20 cellular contexts compared by ENCODE assay signal in genomic region chr12:111519937-111520336, GRCh38.
"Had no signal": no experiment of that assay in that cellular context is flagged by ENCODE, and none has a peak within 500 bp of the region (broad histone marks: within the 10 kb centered on the region; RNA-seq: fewer than 3 reads in every experiment).

No MANE protein-coding gene starts in this region.

- DNase-seq: effector CD4-positive, alpha-beta T cell; endodermal cell; foreskin keratinocyte; immature natural killer cell; kidney; left cardiac atrium; left ventricle myocardium superior; mesenchymal stem cell; midbrain; naive B cell; occipital lobe; pancreas; right cardiac atrium; small intestine; stimulated activated CD4-positive, alpha-beta T cell treated with anti-CD3 and anti-CD28 coated beads, Interleukin-12 subunit alpha, Interleukin-12 subunit beta, amount 100 ng/mL, for 4 hours; stimulated activated naive CD4-positive, alpha-beta T cell treated with Interleukin-2 at 50 U/mL for 16 hours; trophoblast cell had no signal

- H3K27me3 ChIP-seq: foreskin keratinocyte, pancreas had no signal

- ATAC-seq: foreskin keratinocyte, left cardiac atrium, pancreas had no signal

- H3K4me1 ChIP-seq: foreskin keratinocyte, pancreas had no signal

- H3K4me3 ChIP-seq: lung, pancreas had no signal

- H3K4me1 Mint-ChIP-seq: endodermal cell, immature natural killer cell, naive B cell, nephron had no signal

- H3K27me3 Mint-ChIP-seq: naive B cell, progenitor cell of endocrine pancreas had no signal

- H3K27ac ChIP-seq: foreskin keratinocyte, pancreas had no signal

- H3K9me3 Mint-ChIP-seq: immature natural killer cell, naive B cell, nephron had no signal

- H3K27ac Mint-ChIP-seq: endodermal cell, immature natural killer cell, nephron, progenitor cell of endocrine pancreas had no signal

- H3K9me3 ChIP-seq: pancreas had no signal

- H3K4me3 Mint-ChIP-seq: endodermal cell, immature natural killer cell, naive B cell, nephron had no signal
